ENCODE assay signal across 25 cellular contexts in the genomic region with DNA sequence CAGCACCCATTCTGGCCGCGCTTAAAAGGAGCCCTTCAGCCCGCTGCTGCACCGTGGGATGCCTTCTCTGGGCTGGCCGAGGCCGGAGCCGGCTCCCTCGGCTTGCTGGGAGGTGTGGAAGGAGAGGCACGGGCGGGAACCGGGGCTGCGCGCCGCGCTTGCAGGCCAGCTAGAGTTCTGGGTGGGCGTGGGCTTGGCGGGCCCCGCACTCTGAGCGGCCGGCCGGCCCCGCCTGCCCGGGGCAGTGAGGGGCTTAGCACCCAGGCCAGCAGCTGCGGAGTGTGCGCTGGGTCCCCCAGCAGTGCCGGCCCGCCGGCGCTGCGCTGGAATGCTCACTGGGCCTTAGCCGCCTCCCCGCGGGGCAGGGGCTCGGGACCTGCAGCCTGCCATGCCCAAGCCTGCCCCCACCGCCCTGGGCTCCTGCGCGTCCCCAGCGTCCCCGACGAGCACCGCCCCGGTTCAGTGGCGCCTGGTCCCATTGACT.
"Had no signal": no experiment of that assay in that cellular context is flagged by ENCODE, and none has a peak within 500 bp of the region (broad histone marks: within the 10 kb centered on the region; RNA-seq: fewer than 3 reads in every experiment).

No MANE protein-coding gene starts in this region.

- H3K4me1 Mint-ChIP-seq: activated CD4-positive, alpha-beta T cell treated with anti-CD3 and anti-CD28 coated beads, Interleukin-2, amount 10 ng/mL, durations not matched to agents 7 days and 5 days; activated naive CD4-positive, alpha-beta T cell treated with anti-CD3 and anti-CD28 coated beads, Interleukin-2, amount 50 U/mL, for 24 hours; stimulated activated effector memory CD8-positive, alpha-beta T cell treated with anti-CD3 and anti-CD28 coated beads, Interleukin-12 subunit alpha, Interleukin-12 subunit beta, amount 100 ng/mL, for 72 hours had no signal

- H3K27me3 ChIP-seq: breast epithelium, gastroesophageal sphincter, heart right ventricle, tibial artery, uterus had no signal

- H3K9me3 ChIP-seq: gastroesophageal sphincter, lower lobe of right lung, tibial artery, uterus had no signal

- H3K36me3 Mint-ChIP-seq: activated naive CD4-positive, alpha-beta T cell treated with anti-CD3 and anti-CD28 coated beads, Interleukin-2, amount 50 U/mL, for 24 hours; mesothelial cell of epicardium; natural killer cell treated with Interleukin-12 subunit alpha and Interleukin-12 subunit beta and Interleukin-15 and Interleukin-18, amount 100 ng/mL, for 72 hours; stimulated activated effector memory CD8-positive, alpha-beta T cell treated with anti-CD3 and anti-CD28 coated beads, Interleukin-12 subunit alpha, Interleukin-12 subunit beta, amount 100 ng/mL, for 72 hours had no signal

- FAIRE-seq: astrocyte had no signal

- H3K4me3 ChIP-seq: breast epithelium, gastroesophageal sphincter, heart right ventricle, lower lobe of right lung, smooth muscle cell, tibial artery, uterus had no signal

- DNase-seq: activated CD4-positive, alpha-beta T cell treated with anti-CD3 and anti-CD28 coated beads, Interleukin-2, amount 10 ng/mL, durations not matched to agents 7 days and 5 days; activated CD8-positive, alpha-beta memory T cell treated with anti-CD3 and anti-CD28 coated beads, Interleukin-2, amount 50 U/mL, for 4 hours; activated effector memory CD4-positive, alpha-beta T cell treated with Interleukin-2 at 50 U/mL for 16 hours; activated T-cell treated with anti-CD3 and anti-CD28 coated beads, Interleukin-2, amount 50 U/mL, for 48 hours; cortex of kidney; effector CD4-positive, alpha-beta T cell; left colon; lower lobe of right lung; stimulated activated CD4-positive, alpha-beta T cell treated with anti-CD3 and anti-CD28 coated beads, Interleukin-4, amount 100 ng/mL, for 24 hours; T-helper 1 cell; T1000; tibial artery; uterus had no signal

- H3K4me3 Mint-ChIP-seq: activated CD4-positive, alpha-beta T cell treated with anti-CD3 and anti-CD28 coated beads, Interleukin-2, amount 10 ng/mL, durations not matched to agents 7 days and 5 days; activated naive CD4-positive, alpha-beta T cell treated with anti-CD3 and anti-CD28 coated beads, Interleukin-2, amount 50 U/mL, for 24 hours; mesothelial cell of epicardium; natural killer cell treated with Interleukin-12 subunit alpha and Interleukin-12 subunit beta and Interleukin-15 and Interleukin-18, amount 100 ng/mL, for 72 hours; stimulated activated effector memory CD8-positive, alpha-beta T cell treated with anti-CD3 and anti-CD28 coated beads, Interleukin-12 subunit alpha, Interleukin-12 subunit beta, amount 100 ng/mL, for 72 hours had no signal

- H3K4me2 ChIP-seq: smooth muscle cell had no signal

- ATAC-seq: esophagus mucosa; gastroesophageal sphincter; heart right ventricle; left colon; natural killer cell treated with Interleukin-12 subunit alpha and Interleukin-12 subunit beta and Interleukin-15 and Interleukin-18, amount 100 ng/mL, for 72 hours; sciatic nerve; stimulated activated effector memory CD8-positive, alpha-beta T cell treated with anti-CD3 and anti-CD28 coated beads, Interleukin-12 subunit alpha, Interleukin-12 subunit beta, amount 100 ng/mL, for 72 hours had no signal

- H2AFZ ChIP-seq: parathyroid adenoma had no signal

- H3K9ac ChIP-seq: parathyroid adenoma had no signal

- H3K27ac Mint-ChIP-seq: activated CD4-positive, alpha-beta T cell treated with anti-CD3 and anti-CD28 coated beads, Interleukin-2, amount 10 ng/mL, durations not matched to agents 7 days and 5 days; activated naive CD4-positive, alpha-beta T cell treated with anti-CD3 and anti-CD28 coated beads, Interleukin-2, amount 50 U/mL, for 24 hours; mesothelial cell of epicardium; natural killer cell treated with Interleukin-12 subunit alpha and Interleukin-12 subunit beta and Interleukin-15 and Interleukin-18, amount 100 ng/mL, for 72 hours; stimulated activated effector memory CD8-positive, alpha-beta T cell treated with anti-CD3 and anti-CD28 coated beads, Interleukin-12 subunit alpha, Interleukin-12 subunit beta, amount 100 ng/mL, for 72 hours had no signal

- H3K27me3 Mint-ChIP-seq: activated CD4-positive, alpha-beta T cell treated with anti-CD3 and anti-CD28 coated beads, Interleukin-2, amount 10 ng/mL, durations not matched to agents 7 days and 5 days; activated naive CD4-positive, alpha-beta T cell treated with anti-CD3 and anti-CD28 coated beads, Interleukin-2, amount 50 U/mL, for 24 hours; natural killer cell treated with Interleukin-12 subunit alpha and Interleukin-12 subunit beta and Interleukin-15 and Interleukin-18, amount 100 ng/mL, for 72 hours had no signal

- H3K36me3 ChIP-seq: breast epithelium, gastroesophageal sphincter, heart right ventricle, lower lobe of right lung, tibial artery, uterus had no signal

- H3K79me2 ChIP-seq: parathyroid adenoma had no signal

- H3K4me1 ChIP-seq: breast epithelium, heart right ventricle, lower lobe of right lung, parathyroid adenoma, uterus had no signal

- H3K27ac ChIP-seq: breast epithelium, gastroesophageal sphincter, heart right ventricle, lower lobe of right lung, parathyroid adenoma, tibial artery, uterus had no signal
